12 cellular contexts compared by ENCODE assay signal in the genomic region with DNA sequence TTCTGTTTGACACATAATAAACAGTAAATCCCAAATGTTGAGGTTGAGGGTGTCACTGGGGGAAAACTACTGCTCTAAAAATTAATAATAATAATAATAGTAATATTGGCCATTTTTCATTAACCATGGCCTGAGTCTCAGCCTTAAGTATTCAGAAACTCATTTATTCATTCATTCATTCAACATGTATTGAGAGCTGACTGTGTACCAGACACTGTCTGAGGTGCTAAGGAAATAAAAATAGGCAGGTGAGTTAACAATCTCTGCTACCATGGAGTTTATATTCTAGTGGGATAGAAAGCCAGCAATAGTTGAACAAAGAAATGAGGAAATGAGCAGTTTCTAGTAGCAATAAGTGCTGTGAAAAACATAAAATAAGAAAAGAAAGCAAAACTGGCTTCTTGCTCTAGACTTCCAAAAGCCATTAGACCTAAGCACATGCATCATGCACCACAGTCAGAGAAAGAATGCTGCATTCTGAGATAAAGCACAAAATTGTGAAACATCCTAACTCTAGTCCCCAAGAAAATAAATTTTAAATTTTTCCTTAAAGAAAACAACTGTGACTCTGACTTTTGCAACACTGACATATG.
DNase-seq lines count a peak whose midpoint lies in the region; ATAC-seq lines count a peak whose summit lies in the region.
"Had no signal": no experiment of that assay in that cellular context is flagged by ENCODE, and none has a peak within 500 bp of the region (broad histone marks: within the 10 kb centered on the region; RNA-seq: fewer than 3 reads in every experiment).

No MANE protein-coding gene starts in this region.

- no peaks in the 10 kb centered on the region for H3K9me3 Mint-ChIP-seq in memory B cell
- no peaks in the 10 kb centered on the region for H3K9me3 Mint-ChIP-seq in activated CD4-positive, alpha-beta T cell treated with anti-CD3 and anti-CD28 coated beads for 36 hours (ENCODE audit: low read depth)
- no peaks in the 10 kb centered on the region for H3K9me3 Mint-ChIP-seq in activated CD8-positive, alpha-beta T cell treated with anti-CD3 and anti-CD28 coated beads, Interleukin-2, amount 10 ng/mL, durations not matched to agents 7 days and 5 days (ENCODE audit: insufficient read depth)
- H3K9me3 Mint-ChIP-seq in stimulated activated naive CD8-positive, alpha-beta T cell treated with anti-CD3 and anti-CD28 coated beads, Interleukin-15, amount 100 ng/mL, for 72 hours: no peaks in the 10 kb centered on the region

- no peak overlapping the region for H3K4me3 Mint-ChIP-seq in memory B cell
- no peak overlapping the region for H3K4me3 Mint-ChIP-seq in activated CD4-positive, alpha-beta T cell treated with anti-CD3 and anti-CD28 coated beads for 36 hours
- no peak overlapping the region for H3K4me3 Mint-ChIP-seq in activated CD8-positive, alpha-beta T cell treated with anti-CD3 and anti-CD28 coated beads, Interleukin-2, amount 10 ng/mL, durations not matched to agents 7 days and 5 days
- H3K4me3 Mint-ChIP-seq in stimulated activated naive CD8-positive, alpha-beta T cell treated with anti-CD3 and anti-CD28 coated beads, Interleukin-15, amount 100 ng/mL, for 72 hours: no peak overlapping the region
- H3K4me3 Mint-ChIP-seq: nephron progenitor cell had no signal

- POLR2A ChIA-PET in activated CD4-positive, alpha-beta T cell treated with anti-CD3 and anti-CD28 coated beads for 36 hours (lab: Charles Lee): no interaction called here
- POLR2A ChIA-PET in activated CD8-positive, alpha-beta T cell treated with anti-CD3 and anti-CD28 coated beads, Interleukin-2, amount 10 ng/mL, durations not matched to agents 7 days and 5 days (lab: Charles Lee): no interaction called here

- ATAC-seq in GM18873 (IDR thresholded peaks at IDR 0.05; ENCODE audit: low FRiP score, unreplicated experiment) (peak; percentile 99), GM21619 (IDR thresholded peaks at IDR 0.05; ENCODE audit: unreplicated experiment) (peak; percentile 98), HG03135 (IDR thresholded peaks at IDR 0.05; ENCODE audit: unreplicated experiment) (peak; percentile 97), memory B cell (ENCODE audit: low read depth) (peak; percentile 78)
- no peak for ATAC-seq in activated CD4-positive, alpha-beta T cell treated with anti-CD3 and anti-CD28 coated beads for 36 hours
- ATAC-seq in activated CD8-positive, alpha-beta T cell treated with anti-CD3 and anti-CD28 coated beads, Interleukin-2, amount 10 ng/mL, durations not matched to agents 7 days and 5 days: no peak
- ATAC-seq in stimulated activated naive CD8-positive, alpha-beta T cell treated with anti-CD3 and anti-CD28 coated beads, Interleukin-15, amount 100 ng/mL, for 72 hours: no peak

- no peak overlapping the region for H3K27ac Mint-ChIP-seq in memory B cell
- no peak overlapping the region for H3K27ac Mint-ChIP-seq in activated CD4-positive, alpha-beta T cell treated with anti-CD3 and anti-CD28 coated beads for 36 hours
- no peak overlapping the region for H3K27ac Mint-ChIP-seq in activated CD8-positive, alpha-beta T cell treated with anti-CD3 and anti-CD28 coated beads, Interleukin-2, amount 10 ng/mL, durations not matched to agents 7 days and 5 days
- no peak overlapping the region for H3K27ac Mint-ChIP-seq in stimulated activated naive CD8-positive, alpha-beta T cell treated with anti-CD3 and anti-CD28 coated beads, Interleukin-15, amount 100 ng/mL, for 72 hours
- H3K27ac Mint-ChIP-seq: nephron progenitor cell had no signal

- H3K4me1 Mint-ChIP-seq in memory B cell: peaks cover 10% of the 10 kb centered on the region
- H3K4me1 Mint-ChIP-seq in activated CD4-positive, alpha-beta T cell treated with anti-CD3 and anti-CD28 coated beads for 36 hours: no peaks in the 10 kb centered on the region
- H3K4me1 Mint-ChIP-seq in activated CD8-positive, alpha-beta T cell treated with anti-CD3 and anti-CD28 coated beads, Interleukin-2, amount 10 ng/mL, durations not matched to agents 7 days and 5 days (ENCODE audit: low read depth): no peaks in the 10 kb centered on the region
- H3K4me1 Mint-ChIP-seq in stimulated activated naive CD8-positive, alpha-beta T cell treated with anti-CD3 and anti-CD28 coated beads, Interleukin-15, amount 100 ng/mL, for 72 hours: no peaks in the 10 kb centered on the region

- H3K27me3 Mint-ChIP-seq in memory B cell: no peaks in the 10 kb centered on the region
- no peaks in the 10 kb centered on the region for H3K27me3 Mint-ChIP-seq in activated CD4-positive, alpha-beta T cell treated with anti-CD3 and anti-CD28 coated beads for 36 hours
- H3K27me3 Mint-ChIP-seq in activated CD8-positive, alpha-beta T cell treated with anti-CD3 and anti-CD28 coated beads, Interleukin-2, amount 10 ng/mL, durations not matched to agents 7 days and 5 days (ENCODE audit: low read depth): no peaks in the 10 kb centered on the region
- no peaks in the 10 kb centered on the region for H3K27me3 Mint-ChIP-seq in stimulated activated naive CD8-positive, alpha-beta T cell treated with anti-CD3 and anti-CD28 coated beads, Interleukin-15, amount 100 ng/mL, for 72 hours

- intact Hi-C loops in activated CD4-positive, alpha-beta T cell treated with anti-CD3 and anti-CD28 coated beads for 36 hours (cut with DNase I, micrococcal nuclease): no loop called here

- no peak for DNase-seq in memory B cell (ENCODE audit: low spot score in 2 of 2)
- DNase-seq in activated CD4-positive, alpha-beta T cell treated with anti-CD3 and anti-CD28 coated beads for 36 hours: no peak
- DNase-seq in foreskin melanocyte: no peak
- DNase-seq in activated CD8-positive, alpha-beta T cell treated with anti-CD3 and anti-CD28 coated beads, Interleukin-2, amount 10 ng/mL, durations not matched to agents 7 days and 5 days: no peak
- no peak for DNase-seq in stimulated activated naive CD8-positive, alpha-beta T cell treated with anti-CD3 and anti-CD28 coated beads, Interleukin-15, amount 100 ng/mL, for 72 hours
- DNase-seq: COR-L47; NCI-H510A treated with DMSO at 0.1 percent for 48 hours; nephron progenitor cell; stimulated activated CD4-positive, alpha-beta T cell treated with anti-CD3 and anti-CD28 coated beads, Interleukin-15, amount 100 ng/mL, for 24 hours had no signal

- no peaks in the 10 kb centered on the region for H3K36me3 Mint-ChIP-seq in memory B cell
- no peaks in the 10 kb centered on the region for H3K36me3 Mint-ChIP-seq in activated CD4-positive, alpha-beta T cell treated with anti-CD3 and anti-CD28 coated beads for 36 hours (ENCODE audit: low read depth)
- H3K36me3 Mint-ChIP-seq in activated CD8-positive, alpha-beta T cell treated with anti-CD3 and anti-CD28 coated beads, Interleukin-2, amount 10 ng/mL, durations not matched to agents 7 days and 5 days (ENCODE audit: low read depth): no peaks in the 10 kb centered on the region

- CTCF ChIA-PET in activated CD4-positive, alpha-beta T cell treated with anti-CD3 and anti-CD28 coated beads for 36 hours (lab: Charles Lee): no interaction called here
- CTCF ChIA-PET in activated CD8-positive, alpha-beta T cell treated with anti-CD3 and anti-CD28 coated beads, Interleukin-2, amount 10 ng/mL, durations not matched to agents 7 days and 5 days (lab: Charles Lee): no interaction called here

Comparison
In these comparisons a context has a peak if more than half of its experiments do, and no peak if none do; other contexts are left out.
1. ATAC-seq: peak in GM18873 (single experiment), GM21619 (single experiment), HG03135 (single experiment) and memory B cell (single experiment); none in activated CD4-positive, alpha-beta T cell treated with anti-CD3 and anti-CD28 coated beads for 36 hours (single experiment), activated CD8-positive, alpha-beta T cell treated with anti-CD3 and anti-CD28 coated beads, Interleukin-2, amount 10 ng/mL, durations not matched to agents 7 days and 5 days (single experiment) and stimulated activated naive CD8-positive, alpha-beta T cell treated with anti-CD3 and anti-CD28 coated beads, Interleukin-15, amount 100 ng/mL, for 72 hours (single experiment).